In genomic region chr10:46617173-46617572, GRCh38 we compare ENCODE assay signal across 1 cellular context. TPM values are rescaled to one million over a fixed set of nuclear protein-coding genes. Genes with fewer than 3 reads are reported as not detected.
"Had no signal": no experiment of that assay in that cellular context is flagged by ENCODE, and none has a peak within 500 bp of the region (broad histone marks: within the 10 kb centered on the region; RNA-seq: fewer than 3 reads in every experiment).

No MANE protein-coding gene starts in this region.

RNA-seq across cellular contexts. Expression of gene SYT15, which starts 38.2 kb away (rescaled TPM):
- total RNA-seq: SJCRH30 had no signal
